ENCODE assay signal across 18 cellular contexts in the genomic region with DNA sequence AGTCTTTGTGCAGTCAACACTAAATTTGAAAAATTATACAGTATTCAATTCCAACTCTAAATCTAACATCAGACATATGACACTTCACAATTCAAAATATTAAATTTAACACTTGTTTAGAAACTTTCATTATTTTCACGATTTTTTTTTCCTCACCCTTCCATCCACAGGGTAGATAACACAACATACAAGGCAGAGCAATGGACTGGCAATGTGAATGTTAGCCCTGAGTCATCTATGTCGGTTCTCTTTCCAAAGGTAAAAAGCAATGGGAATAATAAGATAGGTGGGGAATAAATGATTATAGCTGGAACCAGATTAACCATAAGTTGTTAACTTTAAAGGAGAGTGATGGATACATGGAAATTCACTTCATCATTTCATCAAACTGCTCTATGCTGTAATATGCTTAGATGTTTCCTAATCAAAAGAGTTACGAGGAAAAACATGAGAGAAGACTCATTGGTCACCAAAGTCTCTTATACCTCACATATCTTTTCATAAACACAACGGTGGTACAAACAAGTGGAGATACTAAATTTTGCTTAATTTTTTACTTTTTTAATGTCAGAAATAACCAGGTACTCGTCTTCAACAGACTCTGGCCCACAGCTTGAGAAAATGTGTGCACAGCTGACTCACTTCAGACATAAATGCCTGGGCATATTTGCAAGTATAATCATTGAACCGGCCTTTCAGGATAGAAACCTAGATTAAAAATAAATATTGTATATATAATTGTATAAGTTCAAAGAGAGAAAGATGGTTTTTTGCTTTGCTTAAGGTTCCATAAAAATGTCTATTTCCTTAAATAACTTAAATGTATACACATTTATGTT. TPM values are rescaled to one million over a fixed set of nuclear protein-coding genes. Genes with fewer than 3 reads are reported as not detected.
DNase-seq lines count a peak whose midpoint lies in the region; ATAC-seq and TF ChIP-seq lines count a peak whose summit lies in the region.
"Had no signal": no experiment of that assay in that cellular context is flagged by ENCODE, and none has a peak within 500 bp of the region (broad histone marks: within the 10 kb centered on the region; RNA-seq: fewer than 3 reads in every experiment).

No MANE protein-coding gene starts in this region.

- H3K4me1 Mint-ChIP-seq in naive thymus-derived CD4-positive, alpha-beta T cell = peaks cover 5 to 40% (median 29%) of the 10 kb centered on the region in 7 donors

- peaks cover 26% of the 10 kb centered on the region for H3K4me1 ChIP-seq in psoas muscle
- no peaks in the 10 kb centered on the region for H3K4me1 ChIP-seq in naive thymus-derived CD4-positive, alpha-beta T cell (ENCODE audit: control insufficient read depth in 2 of 2, insufficient read depth in 2 of 2, low read length in 2 of 2)
- H3K4me1 ChIP-seq: parathyroid adenoma had no signal

- intact Hi-C loops in psoas muscle (cut with DNase I) = no loop called here
- intact Hi-C loops in naive thymus-derived CD4-positive, alpha-beta T cell (cut with micrococcal nuclease) = loop anchor here in 1 of 2 donors (1.0 kb wide), 1 partner anchor 9 kb away; no protein-coding TSS in a partner anchor

- no peaks in the 10 kb centered on the region for H3K9me3 Mint-ChIP-seq in naive thymus-derived CD4-positive, alpha-beta T cell
- H3K9me3 Mint-ChIP-seq: activated naive CD4-positive, alpha-beta T cell treated with anti-CD3 and anti-CD28 coated beads, Interleukin-2, amount 10 ng/mL, durations not matched to agents 7 days and 5 days; stimulated activated naive CD8-positive, alpha-beta T cell treated with anti-CD3 and anti-CD28 coated beads, Interleukin-15, Interleukin-2, amounts not matched to agents 100 ng/mL and 50 ng/mL, for 24 hours; T-helper 2 cell treated with Interferon-gamma antibody and Interleukin-4, amounts not matched to agents 5 μg/mL and 100 μg/mL, for 36 hours had no signal

- ATAC-seq in psoas muscle = peak in 2 of 4 donors; percentile 33 to 55
- no peak for ATAC-seq in naive thymus-derived CD4-positive, alpha-beta T cell

- H3K27me3 Mint-ChIP-seq in naive thymus-derived CD4-positive, alpha-beta T cell = no peaks in the 10 kb centered on the region
- H3K27me3 Mint-ChIP-seq: activated naive CD4-positive, alpha-beta T cell treated with anti-CD3 and anti-CD28 coated beads, Interleukin-2, amount 10 ng/mL, durations not matched to agents 7 days and 5 days; stimulated activated naive CD8-positive, alpha-beta T cell treated with anti-CD3 and anti-CD28 coated beads, Interleukin-15, Interleukin-2, amounts not matched to agents 100 ng/mL and 50 ng/mL, for 24 hours had no signal

- CTCF ChIA-PET in naive thymus-derived CD4-positive, alpha-beta T cell (lab: Charles Lee) = no interaction called here

- 77 to 88% (median 85%) methylated on average over 6 of the region's 6 CpGs for WGBS in psoas muscle, 3 donors

- POLR2A ChIA-PET in naive thymus-derived CD4-positive, alpha-beta T cell (lab: Charles Lee) = no interaction called here

- no peaks in the 10 kb centered on the region for H3K9me3 ChIP-seq in psoas muscle
- H3K9me3 ChIP-seq in naive thymus-derived CD4-positive, alpha-beta T cell (ENCODE audit: control insufficient read depth in 2 of 3, low read length in 3 of 3) = no peaks in the 10 kb centered on the region
- H3K9me3 ChIP-seq: left ventricle myocardium inferior had no signal

- DNase-seq in NCI-H748 (lab: John Stamatoyannopoulos, UW; ENCODE audit: unreplicated experiment) (peak; percentile 11), NCI-H748 treated with DMSO at 0.1 percent for 48 hours (lab: John Stamatoyannopoulos, UW) (no peak), NCI-H526 treated with DMSO at 0.1 percent for 48 hours (lab: John Stamatoyannopoulos, UW) (peak; percentile 86), epithelial cell of esophagus (ENCODE audit: low read depth) (peak; percentile 80), psoas muscle (no peak), SIG-M5 treated with dmso at 0.1 percent for 504 hours (lab: John Stamatoyannopoulos, UW; ENCODE audit: unreplicated experiment) (no peak), midbrain (lab: John Stamatoyannopoulos, UW) (no peak)
- no peak for DNase-seq in naive thymus-derived CD4-positive, alpha-beta T cell
- DNase-seq: activated naive CD4-positive, alpha-beta T cell treated with anti-CD3 and anti-CD28 coated beads, Interleukin-2, amount 10 ng/mL, durations not matched to agents 7 days and 5 days; DMS79; hippocampal formation; left ventricle myocardium inferior; NCI-H1048; SHP77 had no signal

- H3K36me3 Mint-ChIP-seq in naive thymus-derived CD4-positive, alpha-beta T cell = peaks cover 0 to 13% (median 10%) of the 10 kb centered on the region in 5 donors
- H3K36me3 Mint-ChIP-seq: CD14-positive monocyte had no signal

- H3K36me3 ChIP-seq in psoas muscle (ENCODE audit: insufficient read depth in 1 of 2, low read depth in 1 of 2) = no peaks in the 10 kb centered on the region
- no peaks in the 10 kb centered on the region for H3K36me3 ChIP-seq in naive thymus-derived CD4-positive, alpha-beta T cell (ENCODE audit: control insufficient read depth in 2 of 3, insufficient read depth in 3 of 3, low read length in 3 of 3)
- H3K36me3 ChIP-seq: left ventricle myocardium inferior had no signal

- H3K27ac ChIP-seq in psoas muscle = peak overlapping the region; percentile 25
- no peak overlapping the region for H3K27ac ChIP-seq in naive thymus-derived CD4-positive, alpha-beta T cell (ENCODE audit: low read depth, low read length)
- H3K27ac ChIP-seq: left ventricle myocardium inferior, parathyroid adenoma had no signal

- no peaks in the 10 kb centered on the region for H3K27me3 ChIP-seq in psoas muscle (ENCODE audit: insufficient read depth in 3 of 3, low read length in 2 of 3)
- H3K27me3 ChIP-seq in naive thymus-derived CD4-positive, alpha-beta T cell (ENCODE audit: control insufficient read depth in 2 of 2, insufficient read depth in 2 of 2, low read length in 2 of 2) = no peaks in the 10 kb centered on the region

- no peak for TF ChIP-seq CTCF in epithelial cell of esophagus (IDR thresholded peaks at IDR 0.05; ENCODE audit: insufficient read depth, low read depth, low read length, missing control alignments)
- TF ChIP-seq CTCF in psoas muscle (IDR thresholded peaks at IDR 0.05) = no peak

- H3K4me3 Mint-ChIP-seq in naive thymus-derived CD4-positive, alpha-beta T cell = no peak overlapping the region
- H3K4me3 Mint-ChIP-seq: activated naive CD4-positive, alpha-beta T cell treated with anti-CD3 and anti-CD28 coated beads, Interleukin-2, amount 10 ng/mL, durations not matched to agents 7 days and 5 days; CD14-positive monocyte; stimulated activated naive CD8-positive, alpha-beta T cell treated with anti-CD3 and anti-CD28 coated beads, Interleukin-15, Interleukin-2, amounts not matched to agents 100 ng/mL and 50 ng/mL, for 24 hours; T-helper 2 cell treated with Interferon-gamma antibody and Interleukin-4, amounts not matched to agents 5 μg/mL and 100 μg/mL, for 36 hours had no signal

- H3K27ac Mint-ChIP-seq in naive thymus-derived CD4-positive, alpha-beta T cell = peak overlapping the region in 1 of 9 donors; percentile 31
- H3K27ac Mint-ChIP-seq: activated naive CD4-positive, alpha-beta T cell treated with anti-CD3 and anti-CD28 coated beads, Interleukin-2, amount 10 ng/mL, durations not matched to agents 7 days and 5 days; CD14-positive monocyte; stimulated activated naive CD8-positive, alpha-beta T cell treated with anti-CD3 and anti-CD28 coated beads, Interleukin-15, Interleukin-2, amounts not matched to agents 100 ng/mL and 50 ng/mL, for 24 hours; T-helper 2 cell treated with Interferon-gamma antibody and Interleukin-4, amounts not matched to agents 5 μg/mL and 100 μg/mL, for 36 hours had no signal

- H3K4me3 ChIP-seq in epithelial cell of esophagus (ENCODE audit: low read length) (no peak overlapping the region), psoas muscle (no peak overlapping the region)
- H3K4me3 ChIP-seq in naive thymus-derived CD4-positive, alpha-beta T cell (ENCODE audit: low read length) = no peak overlapping the region
- H3K4me3 ChIP-seq: left ventricle myocardium inferior had no signal

RNA-seq across cellular contexts. Expression of gene RFX3, which starts 23.0 kb away (rescaled TPM):
- 1 to 10 TPM; 2.8 to 5.7 (median 5.3) TPM for total RNA-seq in psoas muscle
- 1 to 10 TPM in 1 of 3 donors, under 1 TPM in 2; 0.38 to 1.3 (median 0.84) TPM for polyA plus RNA-seq in psoas muscle
- total RNA-seq in naive thymus-derived CD4-positive, alpha-beta T cell = 10 to 100 TPM; 12.8 to 31.7 (median 28.4) TPM
- 1 to 10 TPM; 6.2 TPM for polyA plus RNA-seq in naive thymus-derived CD4-positive, alpha-beta T cell

Comparison
In these comparisons a context has a peak if more than half of its experiments do, and no peak if none do; other contexts are left out.
1. DNase-seq: peak in NCI-H748 (single experiment), NCI-H526 treated with DMSO at 0.1 percent for 48 hours (single experiment) and epithelial cell of esophagus (single experiment); none in NCI-H748 treated with DMSO at 0.1 percent for 48 hours (single experiment), psoas muscle (0 of 2), SIG-M5 treated with dmso at 0.1 percent for 504 hours (single experiment), midbrain (single experiment) and naive thymus-derived CD4-positive, alpha-beta T cell (0 of 9).